In genomic region chr3:179615458-179616173, GRCh38 we compare ENCODE assay signal across 20 cellular contexts. TPM values are rescaled to one million over a fixed set of nuclear protein-coding genes. Genes with fewer than 3 reads are reported as not detected.
DNase-seq lines count a peak whose midpoint lies in the region; ATAC-seq and TF ChIP-seq lines count a peak whose summit lies in the region.
"Had no signal": no experiment of that assay in that cellular context is flagged by ENCODE, and none has a peak within 500 bp of the region (broad histone marks: within the 10 kb centered on the region; RNA-seq: fewer than 3 reads in every experiment).

No MANE protein-coding gene starts in this region.

- no peak for ATAC-seq in left lung
- ATAC-seq: CD8-positive, alpha-beta T cell; HCT116; left colon; naive thymus-derived CD8-positive, alpha-beta T cell had no signal

- no peak overlapping the region for H3K27ac ChIP-seq in left lung
- H3K27ac ChIP-seq: dorsolateral prefrontal cortex had no signal

- H3K9me3 ChIP-seq in adipocyte (ENCODE audit: control insufficient read depth, low read length), result no peaks in the 10 kb centered on the region
- H3K9me3 ChIP-seq in left lung, result no peaks in the 10 kb centered on the region

- H3K36me3 ChIP-seq in adipocyte (ENCODE audit: control insufficient read depth, insufficient read depth, low read length, severe bottlenecking) (peaks cover 29% of the 10 kb centered on the region), left lung (peaks cover 2 to 29% of the 10 kb centered on the region in 2 donors)

- intact Hi-C loops in left lung (cut with DNase I), result no loop called here

- TF ChIP-seq CTCF in fibroblast of villous mesenchyme (IDR thresholded peaks at IDR 0.05; ENCODE audit: insufficient read depth, low read depth, low read length) (no peak), left lung (IDR thresholded peaks at IDR 0.05) (no peak)

- peak; percentile 11 for DNase-seq in EH (ENCODE audit: low read depth)
- DNase-seq in NCI-H82 (lab: John Stamatoyannopoulos, UW), result peak; percentile 81
- peak; percentile 35 for DNase-seq in adipocyte (ENCODE audit: low read depth)
- peak; percentile 60 for DNase-seq in fibroblast of villous mesenchyme (ENCODE audit: low read depth)
- DNase-seq in left lung, result no peak
- no peak for DNase-seq in NCI-H2196 (lab: John Stamatoyannopoulos, UW; ENCODE audit: unreplicated experiment)
- no peak for DNase-seq in NCI-H1436 (lab: John Stamatoyannopoulos, UW)
- DNase-seq: activated CD4-positive, alpha-beta T cell treated with anti-CD3 and anti-CD28 coated beads, Interleukin-2, amount 50 U/mL, for 1 hour; activated CD8-positive, alpha-beta memory T cell treated with anti-CD3 and anti-CD28 coated beads, Interleukin-2, amount 50 U/mL, for 48 hours; activated gamma-delta T cell treated with Interleukin-2 at 50 U/mL for 16 hours; caudate nucleus; CD8-positive, alpha-beta T cell; DMS79 treated with DMSO at 0.1 percent for 48 hours; dorsolateral prefrontal cortex; left colon; naive thymus-derived CD8-positive, alpha-beta T cell; NCI-H526; stimulated activated CD4-positive, alpha-beta T cell treated with anti-CD3 and anti-CD28 coated beads, Interleukin-2, amount 100 ng/mL, for 24 hours; stimulated activated naive CD4-positive, alpha-beta T cell treated with Interleukin-2 at 50 U/mL for 16 hours had no signal

- no peak overlapping the region for H3K9ac ChIP-seq in adipocyte (ENCODE audit: low read length)

- H3K27me3 ChIP-seq in adipocyte (replicated peaks; ENCODE audit: control insufficient read depth, insufficient read depth, low read length) (no peaks in the 10 kb centered on the region), left lung (no peaks in the 10 kb centered on the region)
- H3K27me3 ChIP-seq: dorsolateral prefrontal cortex had no signal

- H3K4me1 ChIP-seq in adipocyte (ENCODE audit: control insufficient read depth, insufficient read depth, low read length) (peaks cover 29% of the 10 kb centered on the region), left lung (peaks cover 0 to 5% of the 10 kb centered on the region in 2 donors)

- H3K4me3 ChIP-seq in adipocyte (ENCODE audit: low read length), result no peak overlapping the region
- no peak overlapping the region for H3K4me3 ChIP-seq in fibroblast of villous mesenchyme (ENCODE audit: low read depth, low read length)
- no peak overlapping the region for H3K4me3 ChIP-seq in left lung
- H3K4me3 ChIP-seq: dorsolateral prefrontal cortex had no signal

RNA-seq across cellular contexts. Expression of gene NDUFB5, which starts 11.0 kb away (rescaled TPM):
- total RNA-seq in fibroblast of villous mesenchyme (90.8 and 117 TPM in 2 replicates), left lung (100 to 1,000 TPM in 1 of 2 donors, 10 to 100 TPM in 1; 79.1 to 111 TPM)

RNA-seq across cellular contexts. Expression of gene MRPL47, which starts 11.2 kb away (rescaled TPM):
- 45.7 and 53.5 TPM in 2 replicates for total RNA-seq in fibroblast of villous mesenchyme
- total RNA-seq in left lung, result 10 to 100 TPM; 27.7 to 33.4 TPM

RNA-seq across cellular contexts. Expression of gene USP13, which starts 37.2 kb away (rescaled TPM):
- 7.8 and 11.9 TPM in 2 replicates for total RNA-seq in fibroblast of villous mesenchyme
- 10 to 100 TPM; 16.3 to 23.8 TPM for total RNA-seq in left lung

RNA-seq across cellular contexts. Expression of gene ACTL6A, which starts 52.9 kb away (rescaled TPM):
- total RNA-seq in fibroblast of villous mesenchyme, result 42.5 and 48.8 TPM in 2 replicates
- total RNA-seq in left lung, result 10 to 100 TPM; 33.6 to 43.8 TPM

Comparison
In these comparisons a context has a peak if more than half of its experiments do, and no peak if none do; other contexts are left out.
1. DNase-seq: peak in EH (single experiment), NCI-H82 (single experiment), adipocyte (single experiment) and fibroblast of villous mesenchyme (single experiment); none in left lung (0 of 2), NCI-H2196 (single experiment) and NCI-H1436 (single experiment).